ENCODE assay signal across 1 cellular context in the genomic region with DNA sequence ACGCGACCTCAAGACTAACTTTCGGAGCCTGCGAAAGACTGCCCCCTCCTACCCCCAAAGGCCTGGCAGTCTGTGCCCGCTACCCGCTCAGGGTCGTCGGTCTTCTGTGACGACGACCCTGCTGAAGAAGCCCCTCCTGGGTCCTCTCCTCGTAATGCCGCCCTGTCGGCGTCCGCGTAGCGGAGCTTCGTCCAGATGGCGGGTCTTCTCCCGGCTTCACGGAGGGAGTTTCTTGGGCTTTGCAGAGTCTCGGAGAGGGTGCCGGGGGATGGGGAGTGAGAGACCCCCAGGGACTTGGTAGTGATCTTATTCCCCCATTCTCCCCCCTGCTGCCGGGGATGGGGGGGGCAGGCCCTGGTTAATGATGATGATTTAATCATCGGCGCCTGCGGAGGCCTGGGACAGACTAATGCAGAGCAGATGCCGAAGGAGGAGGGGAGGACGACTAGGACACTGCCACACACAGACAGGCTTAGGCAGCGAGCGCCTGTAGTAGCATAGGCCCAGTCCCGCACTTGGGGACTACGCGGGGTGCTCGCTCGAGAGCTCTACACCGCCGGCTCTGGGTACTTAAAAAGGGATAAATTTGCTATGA.
TF ChIP-seq lines count a peak whose summit lies in the region.

No MANE protein-coding gene starts in this region.

TF ChIP-seq in endothelial cell of umbilical vein, 7 proteins besides CTCF, POLR2A, EP300 and RAD21 (continued from another document):
- TF ChIP-seq MYC (IDR thresholded peaks at IDR 0.05; ENCODE audit: low read depth, low read length) (no peak), EZH2 (IDR thresholded peaks at IDR 0.05; ENCODE audit: borderline replicate concordance, low read depth, low read length, severe bottlenecking) (peak; percentile 37)
TF ChIP-seq in endothelial cell of umbilical vein: peak in this region for 1.
